In the genomic region with DNA sequence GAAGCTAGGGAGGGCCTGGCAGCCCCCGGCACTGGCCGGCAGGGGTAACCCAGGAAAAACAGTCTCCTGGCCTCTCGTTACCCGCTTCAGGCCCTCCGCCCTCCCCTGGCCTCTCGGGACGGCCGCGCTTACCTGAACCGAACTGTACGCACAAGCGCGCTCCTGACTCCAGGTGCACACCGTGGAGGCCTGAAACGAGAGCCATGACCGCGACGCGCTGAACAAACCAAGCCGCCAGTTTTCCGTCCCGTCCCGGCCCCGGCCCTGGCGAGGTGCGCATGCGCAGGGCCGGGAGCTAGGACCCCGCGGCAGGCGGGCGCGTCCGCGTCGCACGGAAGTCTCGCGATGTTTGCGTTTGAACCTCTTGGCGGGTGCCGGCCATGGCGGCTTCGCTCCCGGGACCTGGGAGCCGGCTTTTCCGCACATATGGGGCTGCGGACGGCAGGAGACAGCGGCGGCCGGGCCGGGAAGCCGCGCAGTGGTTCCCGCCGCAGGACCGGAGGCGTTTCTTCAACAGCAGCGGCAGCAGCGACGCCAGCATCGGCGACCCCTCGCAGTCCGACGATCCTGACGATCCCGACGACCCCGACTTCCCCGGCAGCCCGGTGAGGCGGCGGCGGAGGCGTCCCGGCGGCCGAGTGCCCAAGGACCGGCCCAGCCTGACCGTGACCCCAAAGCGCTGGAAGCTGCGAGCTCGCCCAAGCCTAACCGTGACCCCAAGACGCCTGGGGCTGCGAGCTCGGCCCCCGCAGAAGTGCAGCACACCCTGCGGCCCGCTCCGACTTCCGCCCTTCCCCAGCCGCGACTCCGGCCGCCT, we compare ENCODE assay signal across 8 cellular contexts. TPM values are rescaled to one million over a fixed set of nuclear protein-coding genes. Genes with fewer than 3 reads are reported as not detected.
DNase-seq lines count a peak whose midpoint lies in the region; ATAC-seq and TF ChIP-seq lines count a peak whose summit lies in the region.

HASPIN (plus strand) TSS at position 348 of the 817 bp plus-strand sequence; CDS start at position 381, 33 bp downstream.

- TF ChIP-seq CTCF in GM10248 (IDR thresholded peaks at IDR 0.05; ENCODE audit: control extremely low read depth, extremely low read depth, low read depth, missing control alignments), result no peak
- peak; percentile 58 for TF ChIP-seq CTCF in HFFc6 (IDR thresholded peaks at IDR 0.05)
- TF ChIP-seq CTCF in NB4 (IDR thresholded peaks at IDR 0.05; ENCODE audit: low read depth, low read length), result no peak
- TF ChIP-seq CTCF in glutamatergic neuron (IDR thresholded peaks at IDR 0.05; ENCODE audit: partially characterized antibody, unreplicated experiment), result peak; percentile 41
- TF ChIP-seq CTCF in ovary (IDR thresholded peaks at IDR 0.05), result peak in 2 of 3 donors; percentile 46 to 56
- peak in 1 of 6 experiments; percentile 33 for TF ChIP-seq CTCF in thyroid gland (IDR thresholded peaks at IDR 0.05)

- peak; percentile 59 for TF ChIP-seq POLR2A in NB4 (IDR thresholded peaks at IDR 0.05; ENCODE audit: extremely low read depth, insufficient read length)
- peak; percentile 24 for TF ChIP-seq POLR2A in ovary (IDR thresholded peaks at IDR 0.05)
- peak in 1 of 2 donors; percentile 62 for TF ChIP-seq POLR2A in thyroid gland (IDR thresholded peaks at IDR 0.05)

- H3K27ac ChIP-seq in ovary (peak within 1 kb of the TSS; percentile 48 to 50), thyroid gland (peak within 1 kb of the TSS; percentile 53 to 78 (median 77))

- H3K4me1 ChIP-seq in ovary (ENCODE audit: insufficient read depth) (peaks cover 6% of the 10 kb centered on the region), thyroid gland (peaks cover 13 to 14% of the 10 kb centered on the region in 2 donors)

- H3K9me3 Mint-ChIP-seq in HFFc6 (no peaks in the 10 kb centered on the region), glutamatergic neuron (ENCODE audit: unreplicated experiment) (peaks cover 6% of the 10 kb centered on the region)
- no peaks in the 10 kb centered on the region for H3K9me3 Mint-ChIP-seq in activated naive CD4-positive, alpha-beta T cell treated with anti-CD3 and anti-CD28 coated beads, Interleukin-2, amount 50 U/mL, for 72 hours

- ATAC-seq in activated naive CD4-positive, alpha-beta T cell treated with anti-CD3 and anti-CD28 coated beads, Interleukin-2, amount 50 U/mL, for 72 hours, result peak; percentile 86 to 92

- no peaks in the 10 kb centered on the region; the same call in 1 of the 2 replicates for H3K27me3 Mint-ChIP-seq in HFFc6 (ENCODE audit: insufficient read depth)
- H3K27me3 Mint-ChIP-seq in glutamatergic neuron (ENCODE audit: unreplicated experiment), result peaks cover 2% of the 10 kb centered on the region

- H3K4me1 Mint-ChIP-seq in HFFc6 (ENCODE audit: low read depth) (peaks cover 63% of the 10 kb centered on the region), glutamatergic neuron (ENCODE audit: low read depth, unreplicated experiment) (peaks cover 11% of the 10 kb centered on the region)

- H3K36me3 ChIP-seq in ovary (no peaks in the 10 kb centered on the region), thyroid gland (no peaks in the 10 kb centered on the region)

- H3K9me3 ChIP-seq in ovary (no peaks in the 10 kb centered on the region), thyroid gland (no peaks in the 10 kb centered on the region)

- peak within 1 kb of the TSS; percentile 88 for H3K27ac Mint-ChIP-seq in HFFc6
- H3K27ac Mint-ChIP-seq in activated naive CD4-positive, alpha-beta T cell treated with anti-CD3 and anti-CD28 coated beads, Interleukin-2, amount 50 U/mL, for 72 hours, result peak within 1 kb of the TSS; percentile 91 to 97
- H3K27ac Mint-ChIP-seq in glutamatergic neuron (ENCODE audit: unreplicated experiment), result peak within 1 kb of the TSS; percentile 88

- H3K27me3 ChIP-seq in ovary (no peaks in the 10 kb centered on the region), thyroid gland (no peaks in the 10 kb centered on the region)

- 0% methylated on average over 50 to 98 of the region's 98 CpGs for WGBS in ovary, 3 donors
- 0 to 1% methylated on average over 5 to 22 of the region's 98 CpGs for WGBS in thyroid gland, 2 donors

- intact Hi-C loops in ovary (cut with DNase I), result no loop called here
- intact Hi-C loops in thyroid gland (cut with DNase I), result no loop called here

- POLR2A ChIA-PET in GM10248 (lab: Yijun Ruan, JAX), result interaction anchor here (0.6 kb wide), 1 partner anchor 88 kb away, joined by 4 read pairs; the partner anchor contains the start of genes CTNS and SHPK

- H3K36me3 Mint-ChIP-seq in HFFc6 (ENCODE audit: low read depth) (peaks cover 9% of the 10 kb centered on the region; the same call in 1 of the 2 replicates), glutamatergic neuron (ENCODE audit: unreplicated experiment) (no peaks in the 10 kb centered on the region)
- H3K36me3 Mint-ChIP-seq in activated naive CD4-positive, alpha-beta T cell treated with anti-CD3 and anti-CD28 coated beads, Interleukin-2, amount 50 U/mL, for 72 hours, result peaks cover 52 to 80% of the 10 kb centered on the region in 2 donors

- peak within 1 kb of the TSS; percentile 91 for H3K4me3 ChIP-seq in NB4 (ENCODE audit: low read depth, low read length)
- H3K4me3 ChIP-seq in ovary, result peak within 1 kb of the TSS; percentile 61
- H3K4me3 ChIP-seq in thyroid gland (replicated peaks in 1 of 3), result peak within 1 kb of the TSS; percentile 71 to 95 (median 92)

- CTCF ChIA-PET in GM10248 (lab: Yijun Ruan, JAX), result interaction anchor here (0.9 to 4.0 kb wide), 10 partner anchors 9 to 279 kb away, joined by 3 to 29 read pairs (median 8); partner anchors contain the start of genes CTNS and SHPK

- DNase-seq in GM10248 (ENCODE audit: extremely low spot score) (peak; percentile 99), HFFc6 (peak; percentile 80), NB4 (ENCODE audit: low read depth) (peak; percentile 87), SKM-1 (lab: John Stamatoyannopoulos, UW; ENCODE audit: unreplicated experiment) (peak; percentile 60), glutamatergic neuron (peak; percentile 94), ovary (peak; percentile 90 to 96 (median 94)), thyroid gland (peak; percentile 85 to 88)
- peak; percentile 95 to 96 for DNase-seq in activated naive CD4-positive, alpha-beta T cell treated with anti-CD3 and anti-CD28 coated beads, Interleukin-2, amount 50 U/mL, for 72 hours (ENCODE audit: low spot score in 2 of 2)

- TF ChIP-seq EP300 in ovary (IDR thresholded peaks at IDR 0.05), result no peak

- H3K4me3 Mint-ChIP-seq in HFFc6, result peak within 1 kb of the TSS; percentile 97
- H3K4me3 Mint-ChIP-seq in glutamatergic neuron (ENCODE audit: unreplicated experiment), result peak within 1 kb of the TSS; percentile 95

RNA-seq across cellular contexts. Expression of gene HASPIN, which starts in this region (rescaled TPM):
- total RNA-seq in HFFc6 (2021; fragmentation: NEBNext Ultra II Directional; extraction: Animal tissue kit (Norgen Biotek cat#: 25700)), result 1 to 10 TPM; 3.5 to 8.0 (median 7.0) TPM
- 10 to 100 TPM; 24.0 to 26.6 TPM for total RNA-seq in activated naive CD4-positive, alpha-beta T cell treated with anti-CD3 and anti-CD28 coated beads, Interleukin-2, amount 50 U/mL, for 72 hours
- total RNA-seq in glutamatergic neuron (ENCODE audit: unreplicated experiment) (2.3 TPM), ovary (under 1 TPM in 6 of 7 donors, not detected in 1; 0.10 to 0.92 (median 0.25) TPM), thyroid gland (under 1 TPM in 2 of 4 donors, not detected in 2; 0.13 to 0.21 TPM)
- polyA plus RNA-seq in ovary, result under 1 TPM; 0.15 to 0.38 TPM

Comparison
In these comparisons a context has a peak if more than half of its experiments do, and no peak if none do; other contexts are left out.
1. Peak in every context shown above with its lines: DNase-seq, ATAC-seq, H3K4me3 ChIP-seq and H3K27ac ChIP-seq.
2. Peak in DNase-seq, H3K4me3 ChIP-seq and H3K27ac ChIP-seq in ovary; RNA of the gene not detected or under 1 TPM.
3. Peak in DNase-seq, H3K4me3 ChIP-seq and H3K27ac ChIP-seq in thyroid gland; RNA of the gene not detected or under 1 TPM.
4. CTCF ChIP-seq: peak in HFFc6 (single experiment), glutamatergic neuron (single experiment) and ovary (2 of 3); none in GM10248 (single experiment) and NB4 (single experiment).